ENCODE assay signal across 22 cellular contexts in the genomic region with DNA sequence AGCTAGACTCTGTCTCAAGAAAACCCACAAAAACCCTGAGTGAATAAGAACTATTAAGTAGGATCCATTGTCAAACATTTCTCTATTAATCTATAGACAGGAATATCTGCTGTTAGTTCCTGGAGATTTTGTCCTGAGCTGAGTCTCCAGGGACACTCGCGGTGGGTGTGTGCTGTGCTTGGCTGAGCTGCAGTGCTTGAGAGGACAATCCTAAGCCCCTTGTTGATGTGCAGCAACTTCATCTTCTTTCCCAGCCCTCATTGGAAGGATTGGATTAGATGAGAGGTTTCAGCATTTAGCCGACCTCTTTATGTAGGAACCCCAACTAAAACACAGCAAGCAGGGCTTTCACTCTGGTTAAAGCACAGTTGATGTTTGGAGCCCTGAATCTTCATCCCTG. TPM values are rescaled to one million over a fixed set of nuclear protein-coding genes. Genes with fewer than 3 reads are reported as not detected.
DNase-seq lines count a peak whose midpoint lies in the region; ATAC-seq, FAIRE-seq and TF ChIP-seq lines count a peak whose summit lies in the region.
"Had no signal": no experiment of that assay in that cellular context is flagged by ENCODE, and none has a peak within 500 bp of the region (broad histone marks: within the 10 kb centered on the region; RNA-seq: fewer than 3 reads in every experiment).

No MANE protein-coding gene starts in this region.

- H3K79me2 ChIP-seq in HepG2 (ENCODE audit: insufficient read depth, low read length), result peaks cover 22% of the 10 kb centered on the region

- CTCF ChIA-PET in HepG2 (lab: Yijun Ruan, JAX; ENCODE audit: low intra/inter-chr PET ratio, low total read pairs), result no interaction called here

- H3K9me3 ChIP-seq in right lobe of liver, result no peaks in the 10 kb centered on the region
- H3K9me3 ChIP-seq in HepG2 (ENCODE audit: low read length), result no peaks in the 10 kb centered on the region
- H3K9me3 ChIP-seq: Peyer's patch, SK-N-SH had no signal

- peaks cover 53% of the 10 kb centered on the region for H3K36me3 Mint-ChIP-seq in nephron progenitor cell (ENCODE audit: low read depth)

- H3K9ac ChIP-seq in HepG2 (ENCODE audit: insufficient read depth, low read depth, low read length), result no peak overlapping the region
- H3K9ac ChIP-seq: SK-N-SH had no signal

- in situ Hi-C loops in HepG2 (cut with HindIII; ENCODE audit: extremely low pct_ligation_motif_present, low pct_unique_long_range_greater_than_20kb), result no loop called here

- ATAC-seq in right lobe of liver (no peak), HepG2 (no peak), HG02981 (IDR thresholded peaks at IDR 0.05; ENCODE audit: unreplicated experiment) (no peak)

- DNase-seq in right lobe of liver, result no peak
- DNase-seq in HepG2 (ENCODE audit: low spot score), result no peak
- DNase-seq in nephron progenitor cell, result no peak
- no peak for DNase-seq in activated effector memory CD4-positive, alpha-beta T cell treated with Interleukin-2 at 50 U/mL for 16 hours
- DNase-seq in stimulated activated naive CD4-positive, alpha-beta T cell (lab: John Stamatoyannopoulos, UW), result no peak
- DNase-seq: DMS 273 treated with DMSO at 0.1 percent for 48 hours; DND-41; H9; Kasumi-1; MM.1S; NCI-H1092; NCI-H1436 treated with DMSO at 0.1 percent for 48 hours; NCI-H2029; NCI-H2171 treated with DMSO at 0.1 percent for 48 hours; NCI-H526 treated with DMSO at 0.1 percent for 48 hours; NK-92 treated with Interleukin-12 subunit alpha and Interleukin-12 subunit beta, amount 100 ng/mL, for 24 hours; Peyer's patch; SHP77; SK-N-SH had no signal

- TF ChIP-seq EP300 in HepG2 (IDR thresholded peaks at IDR 0.05; ENCODE audit: low read depth in 2 of 2, low read length in 2 of 2) (no peak), HepG2 (CRISPR knock-in tag; IDR thresholded peaks at IDR 0.05; ENCODE audit: borderline replicate concordance) (no peak)

- H3K4me1 ChIP-seq in right lobe of liver, result peaks cover 0 to 17% (median 5%) of the 10 kb centered on the region in 4 donors
- peaks cover 19% of the 10 kb centered on the region for H3K4me1 ChIP-seq in HepG2 (ENCODE audit: insufficient read depth, low read length)

- no peaks in the 10 kb centered on the region for H3K9me3 Mint-ChIP-seq in nephron progenitor cell
- H3K9me3 Mint-ChIP-seq: CD14-positive monocyte, H9 had no signal

- H3K4me1 Mint-ChIP-seq in nephron progenitor cell, result peaks cover 33% of the 10 kb centered on the region
- H3K4me1 Mint-ChIP-seq: CD14-positive monocyte had no signal

- intact Hi-C loops in right lobe of liver (cut with DNase I), result no loop called here
- intact Hi-C loops in HepG2 (cut with micrococcal nuclease; ENCODE audit: unreplicated experiment), result no loop called here

- 89% methylated on average over 3 of the region's 3 CpGs for WGBS in right lobe of liver (ENCODE audit: insufficient coverage, low coverage, low lambda C conversion rate, missing lambda C conversion rate)
- WGBS in HepG2 (ENCODE audit: low lambda C conversion rate), result 98% methylated on average over 3 of the region's 3 CpGs

- no TSS peak for BruUV-seq in HepG2 (replicated peaks; lab: Mats Ljungman, UMichigan)

- H2AFZ ChIP-seq in HepG2 (ENCODE audit: low read length), result no peak overlapping the region

- peaks cover 0 to 37% (median 14%) of the 10 kb centered on the region in 4 donors for H3K36me3 ChIP-seq in right lobe of liver
- H3K36me3 ChIP-seq in HepG2 (replicated peaks in 1 of 2; ENCODE audit: control insufficient read depth in 1 of 2, insufficient read depth in 2 of 2, low read length in 2 of 2), result peaks cover 30 to 84% of the 10 kb centered on the region in 2 experiments; a peak in 4 of 5 replicates

- H3K27ac Mint-ChIP-seq in nephron progenitor cell, result peak overlapping the region; percentile 64

- peaks cover 29% of the 10 kb centered on the region for H4K20me1 ChIP-seq in HepG2 (ENCODE audit: insufficient read depth, low read length)

- no peak overlapping the region for H3K4me3 Mint-ChIP-seq in nephron progenitor cell
- H3K4me3 Mint-ChIP-seq: CD14-positive monocyte, H9 had no signal

- H3K4me3 ChIP-seq in right lobe of liver, result no peak overlapping the region
- no peak overlapping the region for H3K4me3 ChIP-seq in HepG2 (replicated peaks in 1 of 3; ENCODE audit: insufficient read depth in 1 of 3, low read depth in 2 of 3, low read length in 3 of 3)
- H3K4me3 ChIP-seq: Peyer's patch had no signal

- H3K4me2 ChIP-seq in HepG2 (ENCODE audit: low read depth, low read length), result no peak overlapping the region
- H3K4me2 ChIP-seq: SK-N-SH had no signal

- TF ChIP-seq RAD21 in HepG2 (CRISPR knock-in tag; IDR thresholded peaks at IDR 0.05), result no peak

- TF ChIP-seq POLR2A in right lobe of liver (IDR thresholded peaks at IDR 0.05) (no peak), HepG2 (IDR thresholded peaks at IDR 0.05; ENCODE audit: insufficient read depth in 1 of 2, low read depth in 2 of 2, low read length in 2 of 2) (no peak)

- H3K27ac ChIP-seq in right lobe of liver (peak overlapping the region in 2 of 3 donors; percentile 28 to 80), HepG2 (ENCODE audit: extremely low read length, insufficient read depth, low read length) (no peak overlapping the region), VCaP (peak overlapping the region; percentile 72; the same call in 1 of the 2 replicates)
- H3K27ac ChIP-seq: Peyer's patch had no signal

- POLR2A ChIA-PET in HepG2 (lab: Yijun Ruan, JAX), result no interaction called here

- no peak for FAIRE-seq in HepG2 (lab: Jason Lieb, UNC)

- H3K27me3 ChIP-seq in right lobe of liver, result no peaks in the 10 kb centered on the region
- no peaks in the 10 kb centered on the region for H3K27me3 ChIP-seq in HepG2 (ENCODE audit: control insufficient read depth in 1 of 2, insufficient read depth in 2 of 2, low read length in 2 of 2)
- H3K27me3 ChIP-seq: Peyer's patch had no signal

- no peaks in the 10 kb centered on the region for H3K27me3 Mint-ChIP-seq in nephron progenitor cell (ENCODE audit: low read depth, poor library complexity)

- TF ChIP-seq CTCF in right lobe of liver (IDR thresholded peaks at IDR 0.05), result no peak
- no peak for TF ChIP-seq CTCF in HepG2 (CRISPR knock-in tag; IDR thresholded peaks at IDR 0.05)
- no peak for TF ChIP-seq CTCF in VCaP (conservative IDR thresholded peaks at IDR 0.05)
- no peak for TF ChIP-seq CTCF in nephron progenitor cell (IDR thresholded peaks at IDR 0.05)

TF ChIP-seq in HepG2, 621 proteins besides CTCF, POLR2A, EP300 and RAD21:
- no peak for TF ChIP-seq SKI (IDR thresholded peaks at IDR 0.05; ENCODE audit: partially characterized antibody)
- TF ChIP-seq GATAD1 (CRISPR knock-in tag; IDR thresholded peaks at IDR 0.05), result no peak
- TF ChIP-seq IKZF5 (CRISPR knock-in tag; IDR thresholded peaks at IDR 0.05), result no peak

RNA-seq across cellular contexts. Expression of gene NDEL1, which starts 33.3 kb away (rescaled TPM):
- total RNA-seq in right lobe of liver (10 to 100 TPM; 22.2 to 34.9 (median 28.4) TPM), HepG2 (2016; rRNA removed; fragmentation: Illumina TruSeq; extraction: Trizol) (47.8 and 59.8 TPM in 2 replicates)
- total RNA-seq in HepG2 (2016; cell fraction: cytosol; rRNA removed; fragmentation: Illumina TruSeq; extraction: Trizol; ENCODE audit: low read depth), result 23.8 and 26.3 TPM in 2 replicates
- total RNA-seq in HepG2 (2016; cell fraction: insoluble cytoplasmic fraction; rRNA removed; fragmentation: Illumina TruSeq; extraction: Trizol), result 40.4 and 58.0 TPM in 2 replicates
- total RNA-seq in HepG2 (2016; cell fraction: membrane; rRNA removed; fragmentation: Illumina TruSeq; extraction: Trizol), result 38.8 and 39.0 TPM in 2 replicates
- total RNA-seq in HepG2 (2016; cell fraction: nucleus; rRNA removed; fragmentation: Illumina TruSeq; extraction: Trizol), result 76.2 and 88.4 TPM in 2 replicates
- 119 and 153 TPM in 2 replicates for polyA plus RNA-seq in HepG2 (2011; rRNA removed)
- polyA plus RNA-seq in HepG2 (2011; cell fraction: cytosol; rRNA removed), result 90.0 and 106 TPM in 2 replicates
- 348 and 472 TPM in 2 replicates for polyA plus RNA-seq in HepG2 (2011; cell fraction: nucleus; rRNA removed)
- polyA plus RNA-seq in HepG2 (2012), result 71.7 and 87.0 TPM in 2 replicates
- polyA plus RNA-seq in HepG2 (2016; cell fraction: cytosol; fragmentation: Illumina TruSeq; extraction: Trizol; ENCODE audit: low read depth), result 9.5 and 11.4 TPM in 2 replicates
- polyA plus RNA-seq in HepG2 (2016; cell fraction: insoluble cytoplasmic fraction; fragmentation: Illumina TruSeq; extraction: Trizol; ENCODE audit: low read depth), result 50.5 and 54.1 TPM in 2 replicates
- polyA plus RNA-seq in HepG2 (2016; cell fraction: membrane; fragmentation: Illumina TruSeq; extraction: Trizol; ENCODE audit: low read depth), result 25.5 and 26.4 TPM in 2 replicates
- polyA plus RNA-seq in HepG2 (2016; cell fraction: nucleus; fragmentation: Illumina TruSeq; extraction: Trizol; ENCODE audit: insufficient read depth, low read depth), result 93.0 and 99.2 TPM in 2 replicates
- 50.7 and 124 TPM in 2 replicates for polyA minus RNA-seq in HepG2 (2011; rRNA and poly(A)+ RNA removed; ENCODE audit: low replicate concordance)
- polyA minus RNA-seq in HepG2 (2011; cell fraction: cytosol; rRNA and poly(A)+ RNA removed), result 38.6 and 48.1 TPM in 2 replicates
- 217 and 240 TPM in 2 replicates for polyA minus RNA-seq in HepG2 (2011; cell fraction: nucleus; rRNA and poly(A)+ RNA removed)
